16 cellular contexts compared by ENCODE assay signal in the genomic region with DNA sequence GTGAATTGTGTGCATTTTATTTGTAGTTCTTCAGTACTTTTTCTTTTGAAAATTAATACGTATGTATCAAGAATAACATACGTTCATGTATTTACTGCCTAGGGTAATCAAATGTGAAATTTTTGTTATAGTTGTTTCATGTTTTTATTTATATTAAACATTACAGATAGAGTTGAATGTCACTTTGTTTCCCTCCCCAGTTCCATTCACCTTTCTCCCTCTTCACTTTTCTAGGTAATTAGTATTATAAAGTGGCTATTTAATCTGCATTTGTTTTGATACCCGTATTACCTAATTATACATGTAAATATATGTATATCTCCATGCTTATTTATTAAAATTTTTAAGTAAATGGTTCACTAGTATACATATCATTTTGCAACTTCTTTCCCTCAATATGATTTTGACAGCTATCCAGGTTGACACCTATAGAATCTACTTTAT. TPM values are rescaled to one million over a fixed set of nuclear protein-coding genes. Genes with fewer than 3 reads are reported as not detected.
DNase-seq lines count a peak whose midpoint lies in the region; ATAC-seq and TF ChIP-seq lines count a peak whose summit lies in the region.
"Had no signal": no experiment of that assay in that cellular context is flagged by ENCODE, and none has a peak within 500 bp of the region (broad histone marks: within the 10 kb centered on the region; RNA-seq: fewer than 3 reads in every experiment).

No MANE protein-coding gene starts in this region.

- intact Hi-C loops in activated CD4-positive, alpha-beta T cell treated with anti-CD3 and anti-CD28 coated beads, Interleukin-2, amount 10 ng/mL, durations not matched to agents 24 days and 14 days (cut with micrococcal nuclease), result loop anchor here (5.0 kb wide), 1 partner anchor 953 kb away; no protein-coding TSS in a partner anchor

- no peak for DNase-seq in activated CD4-positive, alpha-beta T cell treated with anti-CD3 and anti-CD28 coated beads, Interleukin-2, amount 10 ng/mL, durations not matched to agents 24 days and 14 days
- no peak for DNase-seq in activated CD4-positive, alpha-beta T cell treated with anti-CD3 and anti-CD28 coated beads, Interleukin-2, amount 50 U/mL, for 4 hours
- DNase-seq in HFFc6, result no peak
- no peak for DNase-seq in activated naive CD8-positive, alpha-beta T cell treated with anti-CD3 and anti-CD28 coated beads, Interleukin-2, amount 10 ng/mL, durations not matched to agents 7 days and 5 days
- DNase-seq in neural crest cell (ENCODE audit: low read depth, low spot score), result no peak
- no peak for DNase-seq in stimulated activated CD4-positive, alpha-beta T cell treated with anti-CD3 and anti-CD28 coated beads, Interleukin-4, amount 100 ng/mL, for 24 hours
- no peak for DNase-seq in RKO (ENCODE audit: low spot score)
- DNase-seq: activated CD4-positive, alpha-beta T cell treated with anti-CD3 and anti-CD28 coated beads for 4 hours; NCI-H1436; SHP77 treated with DMSO at 0.1 percent for 48 hours; stimulated activated CD4-positive, alpha-beta T cell treated with anti-CD3 and anti-CD28 coated beads, Interleukin-2, amount 100 ng/mL, for 24 hours; stimulated activated naive B cell treated with anti-CD40 and anti-IgM and Interleukin-4, amounts not matched to agents 10 μg/mL and 1 μg/mL and 100 μg/mL, for 72 hours had no signal

- H3K27me3 Mint-ChIP-seq in activated CD4-positive, alpha-beta T cell treated with anti-CD3 and anti-CD28 coated beads, Interleukin-2, amount 10 ng/mL, durations not matched to agents 24 days and 14 days, result peaks cover 64% of the 10 kb centered on the region
- peaks cover 46% of the 10 kb centered on the region for H3K27me3 Mint-ChIP-seq in HFFc6 (ENCODE audit: insufficient read depth)
- peaks cover 73% of the 10 kb centered on the region for H3K27me3 Mint-ChIP-seq in activated naive CD8-positive, alpha-beta T cell treated with anti-CD3 and anti-CD28 coated beads, Interleukin-2, amount 10 ng/mL, durations not matched to agents 7 days and 5 days
- H3K27me3 Mint-ChIP-seq in neural crest cell (ENCODE audit: low read depth), result peaks cover 75% of the 10 kb centered on the region

- peaks cover 7% of the 10 kb centered on the region for H3K36me3 Mint-ChIP-seq in activated CD4-positive, alpha-beta T cell treated with anti-CD3 and anti-CD28 coated beads, Interleukin-2, amount 10 ng/mL, durations not matched to agents 24 days and 14 days (ENCODE audit: low read depth)
- H3K36me3 Mint-ChIP-seq in HFFc6 (ENCODE audit: low read depth) (no peaks in the 10 kb centered on the region; the same call in none of the 2 replicates), neural crest cell (ENCODE audit: low read depth) (peaks cover 12% of the 10 kb centered on the region)
- no peaks in the 10 kb centered on the region for H3K36me3 Mint-ChIP-seq in activated naive CD8-positive, alpha-beta T cell treated with anti-CD3 and anti-CD28 coated beads, Interleukin-2, amount 10 ng/mL, durations not matched to agents 7 days and 5 days

- H3K27ac Mint-ChIP-seq in activated CD4-positive, alpha-beta T cell treated with anti-CD3 and anti-CD28 coated beads, Interleukin-2, amount 10 ng/mL, durations not matched to agents 24 days and 14 days, result no peak overlapping the region
- H3K27ac Mint-ChIP-seq in HFFc6 (no peak overlapping the region), neural crest cell (ENCODE audit: unreplicated experiment) (no peak overlapping the region)
- no peak overlapping the region for H3K27ac Mint-ChIP-seq in activated naive CD8-positive, alpha-beta T cell treated with anti-CD3 and anti-CD28 coated beads, Interleukin-2, amount 10 ng/mL, durations not matched to agents 7 days and 5 days

- no peak for TF ChIP-seq CTCF in HFFc6 (IDR thresholded peaks at IDR 0.05)
- no peak for TF ChIP-seq CTCF in neural crest cell (conservative IDR thresholded peaks at IDR 0.05)

- H3K4me3 Mint-ChIP-seq in activated CD4-positive, alpha-beta T cell treated with anti-CD3 and anti-CD28 coated beads, Interleukin-2, amount 10 ng/mL, durations not matched to agents 24 days and 14 days, result peak overlapping the region; percentile 87
- H3K4me3 Mint-ChIP-seq in HFFc6 (peak overlapping the region; percentile 91), neural crest cell (peak overlapping the region; percentile 90)
- H3K4me3 Mint-ChIP-seq in activated naive CD8-positive, alpha-beta T cell treated with anti-CD3 and anti-CD28 coated beads, Interleukin-2, amount 10 ng/mL, durations not matched to agents 7 days and 5 days, result peak overlapping the region; percentile 82

- POLR2A ChIA-PET in activated naive CD8-positive, alpha-beta T cell treated with anti-CD3 and anti-CD28 coated beads, Interleukin-2, amount 10 ng/mL, durations not matched to agents 7 days and 5 days (lab: Charles Lee), result no interaction called here

- peaks cover 3% of the 10 kb centered on the region for H3K4me1 Mint-ChIP-seq in activated CD4-positive, alpha-beta T cell treated with anti-CD3 and anti-CD28 coated beads, Interleukin-2, amount 10 ng/mL, durations not matched to agents 24 days and 14 days
- H3K4me1 Mint-ChIP-seq in HFFc6 (ENCODE audit: low read depth), result peaks cover 6% of the 10 kb centered on the region
- peaks cover 12% of the 10 kb centered on the region for H3K4me1 Mint-ChIP-seq in activated naive CD8-positive, alpha-beta T cell treated with anti-CD3 and anti-CD28 coated beads, Interleukin-2, amount 10 ng/mL, durations not matched to agents 7 days and 5 days
- H3K4me1 Mint-ChIP-seq in neural crest cell, result peaks cover 6% of the 10 kb centered on the region

- ATAC-seq in activated naive CD8-positive, alpha-beta T cell treated with anti-CD3 and anti-CD28 coated beads, Interleukin-2, amount 10 ng/mL, durations not matched to agents 7 days and 5 days (ENCODE audit: low read depth), result no peak
- ATAC-seq in activated CD4-positive, CD25-positive, alpha-beta regulatory T cell treated with anti-CD3 and anti-CD28 coated beads, Interleukin-2, amount 50 U/mL, for 24 hours, result no peak
- ATAC-seq: stimulated activated naive B cell treated with anti-CD40 and anti-IgM and Interleukin-4, amounts not matched to agents 10 μg/mL and 1 μg/mL and 100 μg/mL, for 72 hours had no signal

- peaks cover 15% of the 10 kb centered on the region for H3K9me3 Mint-ChIP-seq in activated CD4-positive, alpha-beta T cell treated with anti-CD3 and anti-CD28 coated beads, Interleukin-2, amount 10 ng/mL, durations not matched to agents 24 days and 14 days
- H3K9me3 Mint-ChIP-seq in HFFc6 (peaks cover 7% of the 10 kb centered on the region), neural crest cell (peaks cover 9% of the 10 kb centered on the region)
- peaks cover 4% of the 10 kb centered on the region for H3K9me3 Mint-ChIP-seq in activated naive CD8-positive, alpha-beta T cell treated with anti-CD3 and anti-CD28 coated beads, Interleukin-2, amount 10 ng/mL, durations not matched to agents 7 days and 5 days

RNA-seq across cellular contexts. Expression of gene KLF14, which starts 1.3 kb away (rescaled TPM):
- not detected in 2 replicates for total RNA-seq in activated CD4-positive, alpha-beta T cell treated with anti-CD3 and anti-CD28 coated beads, Interleukin-2, amount 10 ng/mL, durations not matched to agents 24 days and 14 days
- total RNA-seq in HFFc6 (2021; fragmentation: NEBNext Ultra II Directional; extraction: Animal tissue kit (Norgen Biotek cat#: 25700)), result not detected
- total RNA-seq in activated naive CD8-positive, alpha-beta T cell treated with anti-CD3 and anti-CD28 coated beads, Interleukin-2, amount 10 ng/mL, durations not matched to agents 7 days and 5 days, result not detected
- total RNA-seq in neural crest cell, result not detected in 2 replicates

RNA-seq across cellular contexts. Expression of gene TSGA13, which starts 49.0 kb away (rescaled TPM):
- total RNA-seq in activated CD4-positive, alpha-beta T cell treated with anti-CD3 and anti-CD28 coated beads, Interleukin-2, amount 10 ng/mL, durations not matched to agents 24 days and 14 days, result not detected in 2 replicates
- not detected for total RNA-seq in HFFc6 (2021; fragmentation: NEBNext Ultra II Directional; extraction: Animal tissue kit (Norgen Biotek cat#: 25700))
- total RNA-seq in activated naive CD8-positive, alpha-beta T cell treated with anti-CD3 and anti-CD28 coated beads, Interleukin-2, amount 10 ng/mL, durations not matched to agents 7 days and 5 days, result not detected
- total RNA-seq in neural crest cell, result not detected in 2 replicates
- total RNA-seq: fibroblast of lung, mesenteric fat pad, posterior vena cava had no signal
